Comparison of ENCODE assay signal across 8 cellular contexts in genomic region chr10:132942101-132942739, GRCh38. TPM values are rescaled to one million over a fixed set of nuclear protein-coding genes. Genes with fewer than 3 reads are reported as not detected.
DNase-seq lines count a peak whose midpoint lies in the region; ATAC-seq and TF ChIP-seq lines count a peak whose summit lies in the region.

Gene CFAP46 (minus strand): TSS chr10:132942570. CDS start chr10:132942484, 86 bp downstream.

- peak within 1 kb of the TSS; percentile 57 for H3K4me3 ChIP-seq in fibroblast of villous mesenchyme (ENCODE audit: low read depth, low read length)
- H3K4me3 ChIP-seq in SJCRH30, result no peak within 1 kb of the TSS

- CTCF ChIA-PET in activated CD4-positive, alpha-beta memory T cell treated with anti-CD3 and anti-CD28 coated beads, Interleukin-2, amount 10 ng/mL, durations not matched to agents 7 days and 5 days (lab: Charles Lee), result no interaction called here

- no peak within 1 kb of the TSS for H3K27ac Mint-ChIP-seq in T-helper 1 cell treated with Interleukin-12 subunit alpha and Interleukin-12 subunit beta and Interleukin-4 antibody, amounts not matched to agents 30 μg/mL and 1 μg/mL, for 36 hours
- H3K27ac Mint-ChIP-seq in activated CD4-positive, alpha-beta memory T cell treated with anti-CD3 and anti-CD28 coated beads, Interleukin-2, amount 10 ng/mL, durations not matched to agents 7 days and 5 days, result no peak within 1 kb of the TSS
- H3K27ac Mint-ChIP-seq in nephron, result peak within 1 kb of the TSS in 2 of 3 experiments; percentile 4 to 50

- no peaks in the 10 kb centered on the region for H3K36me3 ChIP-seq in SJCRH30

- H3K4me3 Mint-ChIP-seq in T-helper 1 cell treated with Interleukin-12 subunit alpha and Interleukin-12 subunit beta and Interleukin-4 antibody, amounts not matched to agents 30 μg/mL and 1 μg/mL, for 36 hours, result peak within 1 kb of the TSS; percentile 25
- peak within 1 kb of the TSS; percentile 38 for H3K4me3 Mint-ChIP-seq in activated CD4-positive, alpha-beta memory T cell treated with anti-CD3 and anti-CD28 coated beads, Interleukin-2, amount 10 ng/mL, durations not matched to agents 7 days and 5 days
- peak within 1 kb of the TSS; percentile 82 to 92 (median 84) for H3K4me3 Mint-ChIP-seq in nephron

- H3K9me3 Mint-ChIP-seq in T-helper 1 cell treated with Interleukin-12 subunit alpha and Interleukin-12 subunit beta and Interleukin-4 antibody, amounts not matched to agents 30 μg/mL and 1 μg/mL, for 36 hours, result no peaks in the 10 kb centered on the region
- H3K9me3 Mint-ChIP-seq in activated CD4-positive, alpha-beta memory T cell treated with anti-CD3 and anti-CD28 coated beads, Interleukin-2, amount 10 ng/mL, durations not matched to agents 7 days and 5 days, result no peaks in the 10 kb centered on the region
- no peaks in the 10 kb centered on the region for H3K9me3 Mint-ChIP-seq in nephron

- peaks cover 51% of the 10 kb centered on the region for H3K27me3 Mint-ChIP-seq in T-helper 1 cell treated with Interleukin-12 subunit alpha and Interleukin-12 subunit beta and Interleukin-4 antibody, amounts not matched to agents 30 μg/mL and 1 μg/mL, for 36 hours (ENCODE audit: low read depth)
- peaks cover 34% of the 10 kb centered on the region for H3K27me3 Mint-ChIP-seq in activated CD4-positive, alpha-beta memory T cell treated with anti-CD3 and anti-CD28 coated beads, Interleukin-2, amount 10 ng/mL, durations not matched to agents 7 days and 5 days
- peaks cover 22% of the 10 kb centered on the region for H3K27me3 Mint-ChIP-seq in nephron (ENCODE audit: low read depth)

- no peak for DNase-seq in T-helper 1 cell
- DNase-seq in activated CD4-positive, alpha-beta memory T cell treated with anti-CD3 and anti-CD28 coated beads, Interleukin-2, amount 10 ng/mL, durations not matched to agents 7 days and 5 days, result no peak
- peak; percentile 39 for DNase-seq in fibroblast of villous mesenchyme (ENCODE audit: low read depth)
- DNase-seq in SJCRH30, result no peak
- no peak for DNase-seq in effector CD4-positive, alpha-beta T cell

- peak; percentile 1 for TF ChIP-seq CTCF in fibroblast of villous mesenchyme (IDR thresholded peaks at IDR 0.05; ENCODE audit: insufficient read depth, low read depth, low read length)
- peak in 1 of 3 experiments; percentile 20 for TF ChIP-seq CTCF in nephron (IDR thresholded peaks at IDR 0.05; ENCODE audit: unreplicated experiment in 3 of 3)

- H3K4me1 ChIP-seq in SJCRH30, result no peaks in the 10 kb centered on the region

- H3K4me1 Mint-ChIP-seq in T-helper 1 cell treated with Interleukin-12 subunit alpha and Interleukin-12 subunit beta and Interleukin-4 antibody, amounts not matched to agents 30 μg/mL and 1 μg/mL, for 36 hours (ENCODE audit: low read depth), result peaks cover 2% of the 10 kb centered on the region
- H3K4me1 Mint-ChIP-seq in activated CD4-positive, alpha-beta memory T cell treated with anti-CD3 and anti-CD28 coated beads, Interleukin-2, amount 10 ng/mL, durations not matched to agents 7 days and 5 days, result peaks cover 4% of the 10 kb centered on the region
- H3K4me1 Mint-ChIP-seq in nephron, result peaks cover 5% of the 10 kb centered on the region

- no peaks in the 10 kb centered on the region for H3K36me3 Mint-ChIP-seq in T-helper 1 cell treated with Interleukin-12 subunit alpha and Interleukin-12 subunit beta and Interleukin-4 antibody, amounts not matched to agents 30 μg/mL and 1 μg/mL, for 36 hours (ENCODE audit: low read depth)
- no peaks in the 10 kb centered on the region for H3K36me3 Mint-ChIP-seq in activated CD4-positive, alpha-beta memory T cell treated with anti-CD3 and anti-CD28 coated beads, Interleukin-2, amount 10 ng/mL, durations not matched to agents 7 days and 5 days (ENCODE audit: low read depth)
- no peaks in the 10 kb centered on the region for H3K36me3 Mint-ChIP-seq in nephron (ENCODE audit: low read depth)

- H3K27ac ChIP-seq in SJCRH30, result no peak within 1 kb of the TSS

- ATAC-seq in HG03175 (IDR thresholded peaks at IDR 0.05; ENCODE audit: unreplicated experiment), result no peak

- no peaks in the 10 kb centered on the region for H3K9me3 ChIP-seq in SJCRH30 (replicated peaks)

- POLR2A ChIA-PET in activated CD4-positive, alpha-beta memory T cell treated with anti-CD3 and anti-CD28 coated beads, Interleukin-2, amount 10 ng/mL, durations not matched to agents 7 days and 5 days (lab: Charles Lee), result no interaction called here

- no peaks in the 10 kb centered on the region for H3K27me3 ChIP-seq in SJCRH30

RNA-seq across cellular contexts. Expression of gene CFAP46, which starts in this region (rescaled TPM):
- total RNA-seq in activated CD4-positive, alpha-beta memory T cell treated with anti-CD3 and anti-CD28 coated beads, Interleukin-2, amount 10 ng/mL, durations not matched to agents 7 days and 5 days, result not detected
- total RNA-seq in fibroblast of villous mesenchyme, result under 0.01 and 0.32 TPM in 2 replicates
- 1.1 and 1.7 TPM in 2 replicates for total RNA-seq in SJCRH30 (2014; rRNA removed; shearing (Covaris generic))

Comparison
In these comparisons a context has a peak if more than half of its experiments do, and no peak if none do; other contexts are left out.
1. Peak in DNase-seq and H3K4me3 ChIP-seq in fibroblast of villous mesenchyme; RNA of the gene not detected or under 1 TPM.
2. H3K27ac Mint-ChIP-seq: peak in nephron (2 of 3); none in T-helper 1 cell treated with Interleukin-12 subunit alpha and Interleukin-12 subunit beta and Interleukin-4 antibody, amounts not matched to agents 30 μg/mL and 1 μg/mL, for 36 hours (single experiment) and activated CD4-positive, alpha-beta memory T cell treated with anti-CD3 and anti-CD28 coated beads, Interleukin-2, amount 10 ng/mL, durations not matched to agents 7 days and 5 days (single experiment).
3. H3K4me3 Mint-ChIP-seq: peak in every context shown above with its lines; median percentile 84 in nephron; 38 in activated CD4-positive, alpha-beta memory T cell treated with anti-CD3 and anti-CD28 coated beads, Interleukin-2, amount 10 ng/mL, durations not matched to agents 7 days and 5 days; 25 in T-helper 1 cell treated with Interleukin-12 subunit alpha and Interleukin-12 subunit beta and Interleukin-4 antibody, amounts not matched to agents 30 μg/mL and 1 μg/mL, for 36 hours.